Comparison of ENCODE assay signal across 41 cellular contexts in genomic region chr12:71405884-71406283, GRCh38. TPM values are rescaled to one million over a fixed set of nuclear protein-coding genes. Genes with fewer than 3 reads are reported as not detected.
"Had no signal": no experiment of that assay in that cellular context is flagged by ENCODE, and none has a peak within 500 bp of the region (broad histone marks: within the 10 kb centered on the region; RNA-seq: fewer than 3 reads in every experiment).

No MANE protein-coding gene starts in this region.

- H3K27me3 ChIP-seq: adrenal gland, ascending aorta, body of pancreas, brain microvascular endothelial cell, breast epithelium, cardiac muscle cell had no signal

- H3K9me3 Mint-ChIP-seq: activated T-helper 1 cell treated with anti-CD3 and anti-CD28 coated beads, Interleukin-12 subunit alpha, Interleukin-12 subunit beta, Interleukin-2, Interleukin-4 antibody, amounts not matched to agents 30 ng/mL and 10 ng/mL and 1 ng/mL, durations not matched to agents 14 hours and 24 hours and 36 hours had no signal

- H3K4me3 Mint-ChIP-seq: activated naive CD4-positive, alpha-beta T cell treated with anti-CD3 and anti-CD28 coated beads for 36 hours; activated naive CD4-positive, alpha-beta T cell treated with anti-CD3 and anti-CD28 coated beads, Interleukin-2, amount 10 ng/mL, durations not matched to agents 7 days and 5 days; activated naive CD4-positive, alpha-beta T cell treated with anti-CD3 and anti-CD28 coated beads, Interleukin-2, amount 50 U/mL, for 24 hours; activated naive CD8-positive, alpha-beta T cell; activated naive CD8-positive, alpha-beta T cell treated with anti-CD3 and anti-CD28 coated beads for 36 hours; activated naive CD8-positive, alpha-beta T cell treated with anti-CD3 and anti-CD28 coated beads, Interleukin-2, amount 10 ng/mL, durations not matched to agents 7 days and 5 days; activated naive CD8-positive, alpha-beta T cell treated with anti-CD3 and anti-CD28 coated beads, Interleukin-2, amount 50 U/mL, for 24 hours; activated T-cell treated with anti-CD3 and anti-CD28 coated beads, Interleukin-2, amount 50 U/mL, for 24 hours; activated T-cell treated with anti-CD3 and anti-CD28 coated beads, Interleukin-2, amount 50 U/mL, for 4 hours; activated T-cell treated with anti-CD3 and anti-CD28 coated beads, Interleukin-2, amount 50 U/mL, for 72 hours; activated T-helper 1 cell treated with anti-CD3 and anti-CD28 coated beads, Interleukin-12 subunit alpha, Interleukin-12 subunit beta, Interleukin-2, Interleukin-4 antibody, amounts not matched to agents 30 ng/mL and 10 ng/mL and 1 ng/mL, durations not matched to agents 14 hours and 24 hours and 36 hours; activated T-helper 17 cell treated with anti-CD3 and anti-CD28 coated beads, Interleukin-2, amount 50 U/mL, for 72 hours; brain; central memory CD8-positive, alpha-beta T cell had no signal

- H3K27ac Mint-ChIP-seq: activated naive CD4-positive, alpha-beta T cell treated with anti-CD3 and anti-CD28 coated beads for 36 hours; activated naive CD4-positive, alpha-beta T cell treated with anti-CD3 and anti-CD28 coated beads, Interleukin-2, amount 10 ng/mL, durations not matched to agents 7 days and 5 days; activated naive CD4-positive, alpha-beta T cell treated with anti-CD3 and anti-CD28 coated beads, Interleukin-2, amount 50 U/mL, for 24 hours; activated naive CD4-positive, alpha-beta T cell treated with anti-CD3 and anti-CD28 coated beads, Interleukin-2, amount 50 U/mL, for 72 hours; activated naive CD8-positive, alpha-beta T cell; activated naive CD8-positive, alpha-beta T cell treated with anti-CD3 and anti-CD28 coated beads for 36 hours; activated naive CD8-positive, alpha-beta T cell treated with anti-CD3 and anti-CD28 coated beads, Interleukin-2, amount 10 ng/mL, durations not matched to agents 7 days and 5 days; activated naive CD8-positive, alpha-beta T cell treated with anti-CD3 and anti-CD28 coated beads, Interleukin-2, amount 50 U/mL, for 24 hours; activated T-cell treated with anti-CD3 and anti-CD28 coated beads, Interleukin-2, amount 50 U/mL, for 24 hours; activated T-helper 1 cell treated with anti-CD3 and anti-CD28 coated beads, Interleukin-12 subunit alpha, Interleukin-12 subunit beta, Interleukin-2, Interleukin-4 antibody, amounts not matched to agents 30 ng/mL and 10 ng/mL and 1 ng/mL, durations not matched to agents 14 hours and 24 hours and 36 hours; activated T-helper 17 cell treated with anti-CD3 and anti-CD28 coated beads, Interleukin-2, amount 50 U/mL, for 72 hours; activated T-helper 2 cell treated with anti-CD3 and anti-CD28 coated beads, Interferon-gamma antibody, Interleukin-2, Interleukin-4, amounts not matched to agents 10 μg/mL and 5 μg/mL and 100 μg/mL, durations not matched to agents 14 hours and 24 hours and 36 hours; brain had no signal

- H3K4me3 ChIP-seq: adrenal gland, ascending aorta, body of pancreas, breast epithelium, cardiac muscle cell had no signal

- H3K4me1 Mint-ChIP-seq: activated naive CD4-positive, alpha-beta T cell treated with anti-CD3 and anti-CD28 coated beads, Interleukin-2, amount 10 ng/mL, durations not matched to agents 7 days and 5 days; activated naive CD4-positive, alpha-beta T cell treated with anti-CD3 and anti-CD28 coated beads, Interleukin-2, amount 50 U/mL, for 24 hours; activated naive CD8-positive, alpha-beta T cell treated with anti-CD3 and anti-CD28 coated beads for 36 hours; activated naive CD8-positive, alpha-beta T cell treated with anti-CD3 and anti-CD28 coated beads, Interleukin-2, amount 10 ng/mL, durations not matched to agents 7 days and 5 days; activated naive CD8-positive, alpha-beta T cell treated with anti-CD3 and anti-CD28 coated beads, Interleukin-2, amount 50 U/mL, for 24 hours; activated T-helper 17 cell treated with anti-CD3 and anti-CD28 coated beads, Interleukin-2, amount 50 U/mL, for 72 hours; brain; central memory CD8-positive, alpha-beta T cell had no signal

- ATAC-seq: activated naive CD4-positive, alpha-beta T cell treated with anti-CD3 and anti-CD28 coated beads, Interleukin-2, amount 50 U/mL, for 72 hours; activated naive CD8-positive, alpha-beta T cell treated with anti-CD3 and anti-CD28 coated beads, Interleukin-2, amount 50 U/mL, for 24 hours; activated T-cell treated with anti-CD3 and anti-CD28 coated beads, Interleukin-2, amount 50 U/mL, for 4 hours; activated T-cell treated with anti-CD3 and anti-CD28 coated beads, Interleukin-2, amount 50 U/mL, for 72 hours; activated T-helper 17 cell treated with anti-CD3 and anti-CD28 coated beads, Interleukin-2, amount 50 U/mL, for 72 hours; body of pancreas had no signal

- H3K9me3 ChIP-seq: adrenal gland, ascending aorta, body of pancreas had no signal

- H3K4me1 ChIP-seq: adrenal gland, ascending aorta, body of pancreas, breast epithelium had no signal

- DNase-seq: activated effector memory CD4-positive, alpha-beta T cell treated with anti-CD3 and anti-CD28 coated beads, Interleukin-2, amount 50 U/mL, for 16 hours; activated effector memory CD4-positive, alpha-beta T cell treated with Interleukin-2 at 50 U/mL for 16 hours; activated gamma-delta T cell; activated gamma-delta T cell treated with Interleukin-2 at 50 U/mL for 16 hours; activated naive CD4-positive, alpha-beta T cell; activated naive CD4-positive, alpha-beta T cell treated with anti-CD3 and anti-CD28 coated beads for 36 hours; activated naive CD4-positive, alpha-beta T cell treated with anti-CD3 and anti-CD28 coated beads, Interleukin-2, amount 10 ng/mL, durations not matched to agents 7 days and 5 days; activated naive CD4-positive, alpha-beta T cell treated with anti-CD3 and anti-CD28 coated beads, Interleukin-2, amount 50 U/mL, for 16 hours; activated naive CD4-positive, alpha-beta T cell treated with Interleukin-2 at 50 U/mL for 16 hours; activated naive CD8-positive, alpha-beta T cell treated with anti-CD3 and anti-CD28 coated beads for 36 hours; activated naive CD8-positive, alpha-beta T cell treated with anti-CD3 and anti-CD28 coated beads, Interleukin-2, amount 10 ng/mL, durations not matched to agents 7 days and 5 days; activated naive CD8-positive, alpha-beta T cell treated with anti-CD3 and anti-CD28 coated beads, Interleukin-2, amount 50 U/mL, for 24 hours; activated T-cell treated with anti-CD3 and anti-CD28 coated beads, Interleukin-2, amount 50 U/mL, for 1 hour; activated T-cell treated with anti-CD3 and anti-CD28 coated beads, Interleukin-2, amount 50 U/mL, for 24 hours; activated T-cell treated with anti-CD3 and anti-CD28 coated beads, Interleukin-2, amount 50 U/mL, for 4 hours; activated T-cell treated with anti-CD3 and anti-CD28 coated beads, Interleukin-2, amount 50 U/mL, for 48 hours; activated T-cell treated with anti-CD3 and anti-CD28 coated beads, Interleukin-2, amount 50 U/mL, for 72 hours; adrenal gland; amniotic stem cell; amygdala; anterior cingulate cortex; aorta; body of pancreas; brain microvascular endothelial cell; caudate nucleus; central memory CD4-positive, alpha-beta T cell; cerebellar nuclear complex had no signal

- H3K27ac ChIP-seq: adrenal gland, ascending aorta, body of pancreas, brain microvascular endothelial cell, breast epithelium, cardiac muscle cell had no signal

- FAIRE-seq: astrocyte, bronchial epithelial cell had no signal

- H3K36me3 ChIP-seq: adrenal gland, ascending aorta, brain microvascular endothelial cell, breast epithelium, cardiac muscle cell had no signal

RNA-seq across cellular contexts. Expression of gene LGR5, which starts 33.7 kb away (rescaled TPM):
- total RNA-seq: activated naive CD4-positive, alpha-beta T cell treated with anti-CD3 and anti-CD28 coated beads for 36 hours; activated naive CD4-positive, alpha-beta T cell treated with anti-CD3 and anti-CD28 coated beads, Interleukin-2, amount 50 U/mL, for 72 hours; activated naive CD8-positive, alpha-beta T cell treated with anti-CD3 and anti-CD28 coated beads for 36 hours; activated naive CD8-positive, alpha-beta T cell treated with anti-CD3 and anti-CD28 coated beads, Interleukin-2, amount 10 ng/mL, durations not matched to agents 7 days and 5 days; activated T-cell treated with anti-CD3 and anti-CD28 coated beads, Interleukin-2, amount 50 U/mL, for 4 hours; activated T-cell treated with anti-CD3 and anti-CD28 coated beads, Interleukin-2, amount 50 U/mL, for 72 hours; activated T-helper 1 cell treated with anti-CD3 and anti-CD28 coated beads, Interleukin-12 subunit alpha, Interleukin-12 subunit beta, Interleukin-2, Interleukin-4 antibody, amounts not matched to agents 30 ng/mL and 10 ng/mL and 1 ng/mL, durations not matched to agents 14 hours and 24 hours and 36 hours; activated T-helper 17 cell treated with anti-CD3 and anti-CD28 coated beads, Interleukin-2, amount 50 U/mL, for 72 hours; activated T-helper 2 cell treated with anti-CD3 and anti-CD28 coated beads, Interferon-gamma antibody, Interleukin-2, Interleukin-4, amounts not matched to agents 10 μg/mL and 5 μg/mL and 100 μg/mL, durations not matched to agents 14 hours and 24 hours and 36 hours; bronchial epithelial cell; cardiac septum had no signal
